Comparison of ENCODE assay signal across 26 cellular contexts in the genomic region with DNA sequence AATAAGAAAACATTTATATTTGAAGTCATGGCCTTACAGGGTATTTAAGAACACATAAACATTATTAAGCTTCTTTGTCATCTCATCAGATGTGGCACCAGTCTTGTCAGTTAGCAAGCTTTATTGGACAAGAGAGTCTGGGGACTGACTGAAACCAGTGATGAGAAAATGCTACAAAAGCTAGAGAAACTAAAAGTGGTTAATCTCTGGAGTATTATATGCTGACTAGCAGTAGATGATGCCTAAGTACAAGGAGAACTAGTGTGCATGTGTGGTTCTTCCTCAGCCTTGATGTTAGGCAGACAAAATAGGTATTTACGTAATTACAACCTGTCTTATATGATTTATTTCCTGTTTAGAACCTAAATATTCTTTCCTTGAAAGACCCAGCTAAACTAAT.
"Had no signal": no experiment of that assay in that cellular context is flagged by ENCODE, and none has a peak within 500 bp of the region (broad histone marks: within the 10 kb centered on the region; RNA-seq: fewer than 3 reads in every experiment).

No MANE protein-coding gene starts in this region.

- H3K4me2 ChIP-seq: SK-N-SH had no signal

- H3K9ac ChIP-seq: SK-N-SH had no signal

- DNase-seq: IMR-90; Karpas-422; KG1; MG63; MV-4-11; NCI-H1048; NCI-H1105; NCI-H1417; NCI-H1436 treated with DMSO at 0.1 percent for 48 hours; NCI-H1694; NCI-H1930; NCI-H2081; NCI-H2107; NCI-H2227 treated with DMSO at 0.1 percent for 48 hours; NCI-H524; NCI-H526 treated with DMSO at 0.1 percent for 48 hours; NCI-H748 treated with DMSO at 0.1 percent for 48 hours; NK-92 treated with Interleukin-12 subunit alpha and Interleukin-12 subunit beta, amount 100 ng/mL, for 24 hours; PC-3; SHP77; SK-N-SH; SW 1271; T-cell had no signal

- H3K27me3 ChIP-seq: MG63 had no signal

- H3K9me3 ChIP-seq: MG63, SK-N-SH had no signal

- ATAC-seq: HepG2, Panc1, PC-3, T-cell had no signal

- H3K27ac ChIP-seq: RWPE1 had no signal

- H3K36me3 ChIP-seq: MG63 had no signal

- H3K4me3 ChIP-seq: MG63 had no signal

- FAIRE-seq: HepG2 had no signal
